ENCODE assay signal across 9 cellular contexts in genomic region chr1:198199105-198199504, GRCh38.
A peak's percentile ranks its signal among the peaks of the same experiment; 100 is the strongest.
DNase-seq lines count a peak whose midpoint lies in the region; ATAC-seq and TF ChIP-seq lines count a peak whose summit lies in the region.
"Had no signal": no experiment of that assay in that cellular context is flagged by ENCODE, and none has a peak within 500 bp of the region (broad histone marks: within the 10 kb centered on the region; RNA-seq: fewer than 3 reads in every experiment).

No MANE protein-coding gene starts in this region.

- TF ChIP-seq CTCF in WERI-Rb-1 (IDR thresholded peaks at IDR 0.05; ENCODE audit: low read depth, low read length), result no peak

- no peak overlapping the region for H3K27ac ChIP-seq in WERI-Rb-1
- H3K27ac ChIP-seq: neural progenitor cell had no signal

- H3K27me3 ChIP-seq in WERI-Rb-1 (ENCODE audit: insufficient read depth, low read depth, severe bottlenecking), result no peaks in the 10 kb centered on the region
- H3K27me3 ChIP-seq: neural progenitor cell had no signal

- no peaks in the 10 kb centered on the region for H3K9me3 ChIP-seq in WERI-Rb-1 (ENCODE audit: severe bottlenecking)

- DNase-seq in islet precursor cell (peak; percentile 66), WERI-Rb-1 (no peak), Ammon's horn (ENCODE audit: low spot score) (no peak), OCI-M2 (lab: John Stamatoyannopoulos, UW; ENCODE audit: unreplicated experiment) (no peak)
- DNase-seq: activated CD4-positive, alpha-beta T cell treated with anti-CD3 and anti-CD28 coated beads, Interleukin-2, amount 50 U/mL, for 1 hour had no signal

- no peaks in the 10 kb centered on the region for H3K36me3 ChIP-seq in WERI-Rb-1
- H3K36me3 ChIP-seq: neural progenitor cell had no signal

- ATAC-seq in GM18868 (IDR thresholded peaks at IDR 0.05; ENCODE audit: unreplicated experiment), result peak; percentile 63
- peak; percentile 83 for ATAC-seq in GM21619 (IDR thresholded peaks at IDR 0.05; ENCODE audit: unreplicated experiment)
- peak; percentile 76 for ATAC-seq in HG03460 (IDR thresholded peaks at IDR 0.05; ENCODE audit: unreplicated experiment)

- no peak overlapping the region for H3K4me3 ChIP-seq in WERI-Rb-1 (ENCODE audit: low read depth, low read length)
- H3K4me3 ChIP-seq: neural progenitor cell had no signal
